Comparison of ENCODE assay signal across 8 cellular contexts in the genomic region with DNA sequence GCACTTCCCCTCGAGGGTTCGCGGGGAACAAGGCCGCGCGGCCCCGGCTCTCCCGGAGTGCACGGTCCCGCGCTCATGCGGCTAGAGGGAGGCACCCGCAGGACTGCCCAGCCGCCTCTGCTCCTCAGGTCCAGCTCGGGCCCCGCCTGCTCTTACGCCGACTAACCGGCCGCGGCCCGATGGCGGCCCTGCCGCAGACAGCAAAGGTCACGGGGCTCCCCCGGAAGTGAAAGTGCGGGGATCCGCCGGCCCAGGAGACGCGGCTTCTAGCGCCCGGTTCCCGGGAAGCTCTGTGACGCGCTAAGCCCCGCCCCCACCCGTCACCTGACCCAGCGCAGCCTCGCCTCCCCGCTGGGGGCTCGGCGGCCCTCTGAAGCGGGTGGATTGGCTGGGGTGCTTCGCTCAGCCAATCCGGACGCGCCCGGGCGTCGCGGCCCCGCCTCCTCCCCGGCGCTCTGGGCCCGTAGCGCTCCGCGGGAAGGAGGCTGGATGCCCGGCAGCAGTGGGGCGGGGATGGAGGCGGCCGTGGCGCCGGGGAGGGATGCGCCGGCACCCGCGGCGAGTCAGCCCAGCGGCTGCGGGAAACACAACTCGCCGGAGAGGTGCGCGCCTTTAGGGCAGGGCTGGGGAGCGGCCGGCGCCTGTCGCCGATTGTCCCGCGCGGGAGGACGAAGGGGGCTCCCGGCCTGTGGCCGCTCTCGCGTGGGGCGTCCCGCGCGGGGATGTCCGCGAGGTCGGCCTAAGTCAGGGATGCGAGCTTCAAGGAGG. TPM values are rescaled to one million over a fixed set of nuclear protein-coding genes. Genes with fewer than 3 reads are reported as not detected.
DNase-seq lines count a peak whose midpoint lies in the region; ATAC-seq and TF ChIP-seq lines count a peak whose summit lies in the region.

A gene with protein sequence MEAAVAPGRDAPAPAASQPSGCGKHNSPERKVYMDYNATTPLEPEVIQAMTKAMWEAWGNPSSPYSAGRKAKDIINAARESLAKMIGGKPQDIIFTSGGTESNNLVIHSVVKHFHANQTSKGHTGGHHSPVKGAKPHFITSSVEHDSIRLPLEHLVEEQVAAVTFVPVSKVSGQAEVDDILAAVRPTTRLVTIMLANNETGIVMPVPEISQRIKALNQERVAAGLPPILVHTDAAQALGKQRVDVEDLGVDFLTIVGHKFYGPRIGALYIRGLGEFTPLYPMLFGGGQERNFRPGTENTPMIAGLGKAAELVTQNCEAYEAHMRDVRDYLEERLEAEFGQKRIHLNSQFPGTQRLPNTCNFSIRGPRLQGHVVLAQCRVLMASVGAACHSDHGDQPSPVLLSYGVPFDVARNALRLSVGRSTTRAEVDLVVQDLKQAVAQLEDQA (plus strand): TSS at position 460 of the 768 bp plus-strand sequence. CDS start 54 bp downstream, at position 514.

- H3K9me3 Mint-ChIP-seq in activated naive CD8-positive, alpha-beta T cell treated with anti-CD3 and anti-CD28 coated beads, Interleukin-2, amount 50 U/mL, for 24 hours = peaks cover 6% of the 10 kb centered on the region
- H3K9me3 Mint-ChIP-seq in type B pancreatic cell = no peaks in the 10 kb centered on the region

- H4K8ac ChIP-seq in trophoblast cell (ENCODE audit: low read depth, low read length) = peak within 1 kb of the TSS; percentile 98

- WGBS in trophoblast cell (ENCODE audit: extremely low coverage, insufficient coverage, insufficient read length) = no CpG with 5 or more reads among the region's 97 CpGs

- H3K4me3 Mint-ChIP-seq in activated naive CD8-positive, alpha-beta T cell treated with anti-CD3 and anti-CD28 coated beads, Interleukin-2, amount 50 U/mL, for 24 hours = peak within 1 kb of the TSS; percentile 94
- peak within 1 kb of the TSS; percentile 94 for H3K4me3 Mint-ChIP-seq in type B pancreatic cell

- peak within 1 kb of the TSS; percentile 86 for H2BK120ac ChIP-seq in trophoblast cell (ENCODE audit: insufficient read depth, low read length, poor library complexity)

- no peaks in the 10 kb centered on the region for H3K9me3 ChIP-seq in cardiac muscle cell (ENCODE audit: low read depth)
- H3K9me3 ChIP-seq in trophoblast cell (ENCODE audit: insufficient read depth, low read depth, low read length) = peaks cover 1% of the 10 kb centered on the region

- peaks cover 9% of the 10 kb centered on the region for H3K79me1 ChIP-seq in trophoblast cell (ENCODE audit: low read length)

- peak within 1 kb of the TSS; percentile 99 for H2AFZ ChIP-seq in trophoblast cell (ENCODE audit: insufficient read depth, low read length, poor library complexity)

- peak within 1 kb of the TSS; percentile 94 for H3K9ac ChIP-seq in trophoblast cell (ENCODE audit: low read length)

- H3K4me3 ChIP-seq in GM12864 (ENCODE audit: low read depth, low read length) (peak within 1 kb of the TSS; percentile 98), cardiac muscle cell (peak within 1 kb of the TSS; percentile 72), trophoblast cell (ENCODE audit: low read depth, low read length) (peak within 1 kb of the TSS; percentile 88)

- peak within 1 kb of the TSS; percentile 93 for H3K27ac ChIP-seq in cardiac muscle cell
- H3K27ac ChIP-seq in trophoblast cell (ENCODE audit: low read depth, low read length) = peak within 1 kb of the TSS; percentile 68

- H3K4me1 ChIP-seq in cardiac muscle cell (ENCODE audit: low read depth) = peaks cover 4% of the 10 kb centered on the region
- H3K4me1 ChIP-seq in trophoblast cell (ENCODE audit: control insufficient read depth in 1 of 2, insufficient read depth in 2 of 2, low read length in 2 of 2) = peaks cover 0 to 8% of the 10 kb centered on the region in 2 experiments

- peak within 1 kb of the TSS; percentile 96 for H3K18ac ChIP-seq in trophoblast cell (ENCODE audit: low read length)

- DNase-seq in GM12864 (ENCODE audit: low read depth) (peak; percentile 81), NCI-H1417 treated with DMSO at 0.1 percent for 48 hours (lab: John Stamatoyannopoulos, UW) (peak; percentile 81), SW480 (ENCODE audit: low spot score) (peak; percentile 93), cardiac muscle cell (ENCODE audit: low read depth in 1 of 2, low spot score in 1 of 2) (peak; percentile 98 to 99), trophoblast cell (peak; percentile 96 to 97), type B pancreatic cell (ENCODE audit: extremely low spot score, unreplicated experiment) (peak; percentile 94)
- peak; percentile 97 for DNase-seq in activated naive CD8-positive, alpha-beta T cell treated with anti-CD3 and anti-CD28 coated beads, Interleukin-2, amount 50 U/mL, for 24 hours

- H3K27ac Mint-ChIP-seq in activated naive CD8-positive, alpha-beta T cell treated with anti-CD3 and anti-CD28 coated beads, Interleukin-2, amount 50 U/mL, for 24 hours = peak within 1 kb of the TSS; percentile 91
- peak within 1 kb of the TSS; percentile 86 for H3K27ac Mint-ChIP-seq in type B pancreatic cell

- peaks cover 6% of the 10 kb centered on the region for H3K79me2 ChIP-seq in trophoblast cell (ENCODE audit: control insufficient read depth, insufficient read depth, low read length, poor library complexity)

- H3K36me3 ChIP-seq in cardiac muscle cell = peaks cover 6% of the 10 kb centered on the region
- H3K36me3 ChIP-seq in trophoblast cell (ENCODE audit: control insufficient read depth in 1 of 2, insufficient read depth in 2 of 2, low read length in 2 of 2) = no peaks in the 10 kb centered on the region

- peak within 1 kb of the TSS; percentile 98 for H4K12ac ChIP-seq in trophoblast cell (ENCODE audit: low read depth, low read length)

- H3K27me3 Mint-ChIP-seq in activated naive CD8-positive, alpha-beta T cell treated with anti-CD3 and anti-CD28 coated beads, Interleukin-2, amount 50 U/mL, for 24 hours = peaks cover 21% of the 10 kb centered on the region
- peaks cover 3% of the 10 kb centered on the region for H3K27me3 Mint-ChIP-seq in type B pancreatic cell

- no peak within 1 kb of the TSS for H3K23ac ChIP-seq in trophoblast cell (ENCODE audit: low read length)

- peaks cover 49% of the 10 kb centered on the region for H3K36me3 Mint-ChIP-seq in activated naive CD8-positive, alpha-beta T cell treated with anti-CD3 and anti-CD28 coated beads, Interleukin-2, amount 50 U/mL, for 24 hours (ENCODE audit: low read depth)
- peaks cover 5% of the 10 kb centered on the region for H3K36me3 Mint-ChIP-seq in type B pancreatic cell

- peak within 1 kb of the TSS; percentile 24 for H2AK5ac ChIP-seq in trophoblast cell (ENCODE audit: low read length)

- H3K4ac ChIP-seq in trophoblast cell (ENCODE audit: low read depth, low read length) = peak within 1 kb of the TSS; percentile 85

- no peaks in the 10 kb centered on the region for H3K27me3 ChIP-seq in cardiac muscle cell
- H3K27me3 ChIP-seq in trophoblast cell (ENCODE audit: insufficient read depth, low read length) = no peaks in the 10 kb centered on the region

- H2BK5ac ChIP-seq in trophoblast cell (ENCODE audit: low read depth, low read length, poor library complexity) = peak within 1 kb of the TSS; percentile 60

- H2BK12ac ChIP-seq in trophoblast cell (ENCODE audit: low read length) = no peak within 1 kb of the TSS

- peak within 1 kb of the TSS; percentile 91 for H3K14ac ChIP-seq in trophoblast cell (ENCODE audit: low read length)

- TF ChIP-seq CTCF in GM12864 (IDR thresholded peaks at IDR 0.05; ENCODE audit: low read depth, low read length, missing control alignments) (no peak), cardiac muscle cell (IDR thresholded peaks at IDR 0.05; ENCODE audit: low read depth, low read length) (no peak), type B pancreatic cell (conservative IDR thresholded peaks at IDR 0.05) (no peak)

- peaks cover 56% of the 10 kb centered on the region for H3K4me1 Mint-ChIP-seq in activated naive CD8-positive, alpha-beta T cell treated with anti-CD3 and anti-CD28 coated beads, Interleukin-2, amount 50 U/mL, for 24 hours
- peaks cover 36% of the 10 kb centered on the region for H3K4me1 Mint-ChIP-seq in type B pancreatic cell (ENCODE audit: unreplicated experiment)

- ATAC-seq in HG02759 (IDR thresholded peaks at IDR 0.05; ENCODE audit: unreplicated experiment) = peak; percentile 96
- peak; percentile 97 for ATAC-seq in activated naive CD8-positive, alpha-beta T cell treated with anti-CD3 and anti-CD28 coated beads, Interleukin-2, amount 50 U/mL, for 24 hours

- peak within 1 kb of the TSS; percentile 76 for H3K4me2 ChIP-seq in trophoblast cell (ENCODE audit: low read length)

- H4K91ac ChIP-seq in trophoblast cell (ENCODE audit: low read depth, low read length) = peak within 1 kb of the TSS; percentile 91

RNA-seq across cellular contexts. Expression of the gene that starts here (rescaled TPM):
- 16.6 and 19.7 TPM in 2 replicates for total RNA-seq in cardiac muscle cell
- 25.2 and 28.1 TPM in 2 replicates for polyA plus RNA-seq in cardiac muscle cell
- 7.4 and 7.7 TPM in 2 replicates for polyA plus RNA-seq in trophoblast cell (2013)
- total RNA-seq in type B pancreatic cell (ENCODE audit: low replicate concordance) = 21.4 and 34.5 TPM in 2 replicates

Comparison
In these comparisons a context has a peak if more than half of its experiments do, and no peak if none do; other contexts are left out.
1. Peak in every context shown above with its lines: DNase-seq, ATAC-seq, H3K4me3 ChIP-seq and H3K27ac ChIP-seq.